ENCODE assay signal across 29 cellular contexts in the genomic region with DNA sequence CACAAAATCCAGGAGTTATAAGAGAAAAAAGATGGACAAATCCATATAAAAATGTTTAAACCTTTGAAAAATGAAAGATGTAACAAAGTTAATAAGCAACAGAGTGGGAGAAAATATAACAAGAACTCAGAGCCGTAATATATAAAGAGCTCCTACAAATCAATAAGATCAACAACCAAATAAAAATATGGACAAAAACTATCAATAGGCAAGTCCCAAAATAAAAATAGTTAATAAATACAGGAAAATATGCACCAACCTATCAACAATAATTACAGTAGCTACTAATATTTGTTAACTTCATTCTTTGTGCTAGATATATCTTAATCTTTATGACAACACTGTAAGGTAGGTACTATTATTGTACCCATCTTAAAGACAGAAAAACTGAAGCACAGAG. TPM values are rescaled to one million over a fixed set of nuclear protein-coding genes. Genes with fewer than 3 reads are reported as not detected.
"Had no signal": no experiment of that assay in that cellular context is flagged by ENCODE, and none has a peak within 500 bp of the region (broad histone marks: within the 10 kb centered on the region; RNA-seq: fewer than 3 reads in every experiment).

No MANE protein-coding gene starts in this region.

- ATAC-seq: activated CD8-positive, alpha-beta memory T cell treated with anti-CD3 and anti-CD28 coated beads, Interleukin-2, amount 10 ng/mL, durations not matched to agents 7 days and 5 days; activated naive CD4-positive, alpha-beta T cell treated with anti-CD3 and anti-CD28 coated beads, Interleukin-2, amount 50 U/mL, for 72 hours; activated naive CD8-positive, alpha-beta T cell treated with anti-CD3 and anti-CD28 coated beads, Interleukin-2, amount 50 U/mL, for 24 hours had no signal

- H3K9me3 ChIP-seq: MG63, Peyer's patch had no signal

- FAIRE-seq: astrocyte had no signal

- H3K36me3 ChIP-seq: cardiac muscle cell had no signal

- H3K27me3 ChIP-seq: MG63, Peyer's patch had no signal

- H3K27ac ChIP-seq: cardiac muscle cell, Peyer's patch had no signal

- DNase-seq: activated B cell treated with CpG ODN at 0.5 μM for 24 hours; activated CD4-positive, alpha-beta T cell treated with anti-CD3 and anti-CD28 coated beads for 1 hour; activated CD4-positive, alpha-beta T cell treated with anti-CD3 and anti-CD28 coated beads, Interleukin-2, amount 10 ng/mL, durations not matched to agents 24 days and 14 days; activated CD4-positive, alpha-beta T cell treated with anti-CD3 and anti-CD28 coated beads, Interleukin-2, amount 50 U/mL, for 48 hours; activated CD8-positive, alpha-beta memory T cell treated with anti-CD3 and anti-CD28 coated beads, Interleukin-2, amount 10 ng/mL, durations not matched to agents 7 days and 5 days; activated effector memory CD4-positive, alpha-beta T cell treated with Interleukin-2 at 50 U/mL for 16 hours; activated naive CD4-positive, alpha-beta T cell treated with Interleukin-2 at 50 U/mL for 16 hours; activated naive CD8-positive, alpha-beta T cell treated with anti-CD3 and anti-CD28 coated beads, Interleukin-2, amount 50 U/mL, for 24 hours; activated T-cell treated with anti-CD3 and anti-CD28 coated beads, Interleukin-2, amount 50 U/mL, for 24 hours; amniotic stem cell; MG63; MV-4-11; NCI-H1092 treated with DMSO at 0.1 percent for 48 hours; NCI-H1417 treated with DMSO at 0.1 percent for 48 hours; NCI-H1694; NCI-H2029 treated with DMSO at 0.1 percent for 48 hours; NCI-H345; NCI-H510A; NCI-H526 treated with DMSO at 0.1 percent for 48 hours; NCI-H82; NK-92 treated with Interleukin-12 subunit alpha and Interleukin-12 subunit beta, amount 100 ng/mL, for 24 hours; OCI-M1; SHP77 treated with DMSO at 0.1 percent for 48 hours had no signal

- H3K4me3 ChIP-seq: cardiac muscle cell, MG63 had no signal

RNA-seq across cellular contexts. Expression of gene CARD10, which starts 2.8 kb away (rescaled TPM):
- total RNA-seq: activated B cell treated with CpG ODN at 0.5 μM for 24 hours; activated CD4-positive, alpha-beta T cell treated with anti-CD3 and anti-CD28 coated beads, Interleukin-2, amount 10 ng/mL, durations not matched to agents 24 days and 14 days; activated T-helper 1 cell treated with anti-CD3 and anti-CD28 coated beads, Interleukin-12 subunit alpha, Interleukin-12 subunit beta, Interleukin-2, Interleukin-4 antibody, amounts not matched to agents 30 ng/mL and 10 ng/mL and 1 ng/mL, durations not matched to agents 14 hours and 24 hours and 36 hours had no signal

RNA-seq across cellular contexts. Expression of gene MFNG, which starts 30.3 kb away (rescaled TPM):
- total RNA-seq: SK-MEL-5 had no signal

RNA-seq across cellular contexts. Expression of gene CDC42EP1, which starts 43.8 kb away (rescaled TPM):
- total RNA-seq: activated B cell treated with CpG ODN at 0.5 μM for 24 hours had no signal
